Comparison of ENCODE assay signal across 8 cellular contexts in the genomic region with DNA sequence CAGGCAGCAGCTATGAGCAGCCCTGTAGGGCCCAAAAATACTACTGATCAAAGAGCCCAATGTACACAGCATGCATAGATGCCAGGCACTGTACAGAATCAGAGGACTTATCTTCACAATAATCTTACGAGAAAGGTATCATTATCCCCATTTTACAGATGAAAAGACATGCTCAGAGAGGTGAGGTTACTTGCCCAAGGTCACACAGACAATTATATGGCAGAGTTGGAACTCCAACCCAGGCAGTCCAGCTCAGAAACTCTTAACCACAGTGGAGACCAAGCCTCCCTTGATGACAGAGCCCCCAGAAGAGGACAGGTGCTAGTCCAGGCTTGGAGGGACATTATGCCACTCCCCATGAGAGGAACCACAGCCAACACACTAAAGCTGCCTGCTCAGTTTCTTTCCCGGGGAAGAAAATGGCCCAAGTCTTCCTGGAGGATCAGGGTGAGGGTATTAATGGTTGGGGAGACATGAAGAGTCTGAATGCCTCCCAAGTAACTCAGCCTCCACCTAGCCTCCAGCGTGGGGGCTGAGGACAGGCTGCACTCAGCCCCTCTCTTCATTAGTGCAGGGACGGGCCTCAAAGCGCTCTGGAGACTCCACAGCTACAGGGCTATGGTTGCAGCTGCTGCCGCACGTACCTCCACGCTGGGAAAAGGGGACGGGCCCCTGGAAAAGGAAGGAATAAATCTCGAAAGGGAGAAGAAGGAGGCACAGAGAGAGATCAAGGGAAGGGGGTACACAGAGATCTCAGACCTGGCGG. TPM values are rescaled to one million over a fixed set of nuclear protein-coding genes. Genes with fewer than 3 reads are reported as not detected.
A peak's percentile ranks its signal among the peaks of the same experiment; 100 is the strongest.
DNase-seq lines count a peak whose midpoint lies in the region; ATAC-seq and TF ChIP-seq lines count a peak whose summit lies in the region.

No MANE protein-coding gene starts in this region.

- H3K4me1 ChIP-seq in mucosa of stomach (ENCODE audit: control insufficient read depth, insufficient read depth, low read length): peaks cover 19% of the 10 kb centered on the region

- TF ChIP-seq CTCF in GM10248 (IDR thresholded peaks at IDR 0.05; ENCODE audit: control extremely low read depth, extremely low read depth, low read depth, missing control alignments): no peak

- DNase-seq in GM10248 (ENCODE audit: extremely low spot score) (peak; percentile 43), NCI-H2227 (lab: John Stamatoyannopoulos, UW; ENCODE audit: unreplicated experiment) (peak; percentile 18), dermis blood vessel endothelial cell (peak; percentile 35), OCI-M1 (lab: John Stamatoyannopoulos, UW) (no peak), GDM1 (lab: John Stamatoyannopoulos, UW) (no peak), RKO (ENCODE audit: low spot score) (no peak)

- POLR2A ChIA-PET in GM10248 (lab: Yijun Ruan, JAX): no interaction called here

- ATAC-seq in HG03439 (IDR thresholded peaks at IDR 0.05; ENCODE audit: unreplicated experiment): no peak

- H3K27me3 ChIP-seq in mucosa of stomach (ENCODE audit: control insufficient read depth, insufficient read depth, low read length): no peaks in the 10 kb centered on the region

- peaks cover 12% of the 10 kb centered on the region for H3K36me3 ChIP-seq in mucosa of stomach (ENCODE audit: control insufficient read depth, insufficient read depth, low read length)

- CTCF ChIA-PET in GM10248 (lab: Yijun Ruan, JAX): interaction anchor here (1.0 to 6.3 kb wide), 9 partner anchors 14 to 135 kb away, joined by 3 to 83 read pairs (median 5); partner anchors contain the start of genes ALDOC and PIGS

- no peak overlapping the region for H3K4me3 ChIP-seq in mucosa of stomach (ENCODE audit: low read length)

- H3K9ac ChIP-seq in mucosa of stomach (ENCODE audit: low read length): peak overlapping the region; percentile 58

- no peaks in the 10 kb centered on the region for H3K9me3 ChIP-seq in mucosa of stomach (ENCODE audit: control insufficient read depth, low read length)

RNA-seq across cellular contexts. Expression of gene UNC119, which starts 0.8 kb away (rescaled TPM):
- total RNA-seq in dermis blood vessel endothelial cell: 31.9 and 32.0 TPM in 2 replicates

RNA-seq across cellular contexts. Expression of gene PIGS, which starts 19.7 kb away (rescaled TPM):
- 65.9 and 86.0 TPM in 2 replicates for total RNA-seq in dermis blood vessel endothelial cell

RNA-seq across cellular contexts. Expression of gene ALDOC, which starts 25.1 kb away (rescaled TPM):
- total RNA-seq in dermis blood vessel endothelial cell: 23.5 and 29.9 TPM in 2 replicates

RNA-seq across cellular contexts. Expression of gene FOXN1, which starts 45.5 kb away (rescaled TPM):
- not detected in 2 replicates for total RNA-seq in dermis blood vessel endothelial cell

RNA-seq across cellular contexts. Expression of gene SPAG5, which starts 47.2 kb away (rescaled TPM):
- 10.6 and 47.7 TPM in 2 replicates for total RNA-seq in dermis blood vessel endothelial cell

Comparison
In these comparisons a context has a peak if more than half of its experiments do, and no peak if none do; other contexts are left out.
1. DNase-seq: peak in GM10248 (single experiment), NCI-H2227 (single experiment) and dermis blood vessel endothelial cell (single experiment); none in OCI-M1 (single experiment), GDM1 (single experiment) and RKO (single experiment).